Comparison of ENCODE assay signal across 12 cellular contexts in genomic region chr12:95224202-95225170, GRCh38. TPM values are rescaled to one million over a fixed set of nuclear protein-coding genes. Genes with fewer than 3 reads are reported as not detected.
A peak's percentile ranks its signal among the peaks of the same experiment; 100 is the strongest.
DNase-seq lines count a peak whose midpoint lies in the region; ATAC-seq, FAIRE-seq and TF ChIP-seq lines count a peak whose summit lies in the region.
"Had no signal": no experiment of that assay in that cellular context is flagged by ENCODE, and none has a peak within 500 bp of the region (broad histone marks: within the 10 kb centered on the region; RNA-seq: fewer than 3 reads in every experiment).

No MANE protein-coding gene starts in this region.

- intact Hi-C loops in ascending aorta (cut with DNase I), result no loop called here

- H3K27ac Mint-ChIP-seq in memory B cell (peak overlapping the region; percentile 26), T-cell (peak overlapping the region in 1 of 2 donors; percentile 34)
- H3K27ac Mint-ChIP-seq: nephron progenitor cell had no signal

- CTCF ChIA-PET in T-cell (lab: Charles Lee), result no interaction called here

- DNase-seq in activated CD4-positive, CD25-positive, alpha-beta regulatory T cell (lab: John Stamatoyannopoulos, UW), result no peak
- DNase-seq in HTR-8/SVneo (ENCODE audit: insufficient read length, low spot score) (no peak), ascending aorta (ENCODE audit: low spot score in 2 of 2) (no peak), memory B cell (ENCODE audit: low spot score in 2 of 2) (no peak), activated gamma-delta T cell (lab: John Stamatoyannopoulos, UW) (no peak), T-cell (no peak)
- DNase-seq: 8988T, NCI-H446 treated with DMSO at 0.1 percent for 48 hours, nephron progenitor cell had no signal

- peaks cover 4 to 9% of the 10 kb centered on the region in 2 donors for H3K36me3 ChIP-seq in ascending aorta

- peak overlapping the region; percentile 17 to 56 for H3K27ac ChIP-seq in ascending aorta

- peaks cover 0 to 31% of the 10 kb centered on the region in 2 donors for H3K4me1 ChIP-seq in ascending aorta

- H3K9me3 ChIP-seq in ascending aorta, result no peaks in the 10 kb centered on the region

- H3K9me3 Mint-ChIP-seq in memory B cell, result no peaks in the 10 kb centered on the region
- H3K9me3 Mint-ChIP-seq in T-cell, result no peaks in the 10 kb centered on the region

- H3K36me3 Mint-ChIP-seq in memory B cell, result peaks cover 16% of the 10 kb centered on the region
- peaks cover 18% of the 10 kb centered on the region for H3K36me3 Mint-ChIP-seq in T-cell

- POLR2A ChIA-PET in T-cell (lab: Charles Lee), result interaction anchor here in 1 of 2 donors (0.9 kb wide), 1 partner anchor 37 kb away, joined by 3 read pairs; no protein-coding TSS in a partner anchor

- H3K27me3 ChIP-seq in ascending aorta, result no peaks in the 10 kb centered on the region

- H3K4me1 Mint-ChIP-seq in memory B cell (peaks cover 17% of the 10 kb centered on the region), T-cell (peaks cover 61 to 72% (median 63%) of the 10 kb centered on the region in 3 donors)

- FAIRE-seq in HTR-8/SVneo (lab: Jason Lieb, UNC), result peak; percentile 58

- TF ChIP-seq CTCF in ascending aorta (IDR thresholded peaks at IDR 0.05), result no peak

- no peak overlapping the region for H3K4me3 ChIP-seq in ascending aorta

- no peaks in the 10 kb centered on the region for H3K27me3 Mint-ChIP-seq in memory B cell
- no peaks in the 10 kb centered on the region for H3K27me3 Mint-ChIP-seq in T-cell

- peak; percentile 91 to 93 for ATAC-seq in activated CD4-positive, CD25-positive, alpha-beta regulatory T cell treated with anti-CD3 and anti-CD28 coated beads, Interleukin-2, amount 50 U/mL, for 24 hours
- ATAC-seq in memory B cell (ENCODE audit: low read depth), result no peak
- no peak for ATAC-seq in T-cell (replicated peaks in 1 of 4)
- no peak for ATAC-seq in GM18858 (IDR thresholded peaks at IDR 0.05; ENCODE audit: unreplicated experiment)
- ATAC-seq: HCT116 had no signal

- H3K4me3 Mint-ChIP-seq in memory B cell, result no peak overlapping the region
- H3K4me3 Mint-ChIP-seq in T-cell, result no peak overlapping the region
- H3K4me3 Mint-ChIP-seq: nephron progenitor cell had no signal

RNA-seq across cellular contexts. Expression of gene VEZT, which starts 6.9 kb away (rescaled TPM):
- total RNA-seq in ascending aorta (141 TPM), T-cell (10 to 100 TPM; 27.0 to 48.9 (median 36.8) TPM)

RNA-seq across cellular contexts. Expression of gene FGD6, which starts 7.2 kb away (rescaled TPM):
- total RNA-seq in ascending aorta (2.0 TPM), T-cell (1 to 10 TPM in 2 of 5 donors, under 1 TPM in 3; 0.55 to 1.9 (median 0.70) TPM)

Comparison
In these comparisons a context has a peak if more than half of its experiments do, and no peak if none do; other contexts are left out.
1. ATAC-seq: peak in activated CD4-positive, CD25-positive, alpha-beta regulatory T cell treated with anti-CD3 and anti-CD28 coated beads, Interleukin-2, amount 50 U/mL, for 24 hours (2 of 2); none in memory B cell (single experiment), T-cell (0 of 4) and GM18858 (single experiment).